Comparison of ENCODE assay signal across 1 cellular context in genomic region chr12:3520168-3520567, GRCh38.
TF ChIP-seq lines count a peak whose summit lies in the region.

No MANE protein-coding gene starts in this region.

TF ChIP-seq in GM23338, 12 proteins besides CTCF, POLR2A, EP300 and RAD21 (continued from another document):
- TF ChIP-seq ZNF462 (CRISPR knock-in tag; IDR thresholded peaks at IDR 0.05), result no peak
- TF ChIP-seq CREB1 (CRISPR knock-in tag; IDR thresholded peaks at IDR 0.05; ENCODE audit: low read depth), result no peak
- no peak for TF ChIP-seq ZNF114 (CRISPR knock-in tag; IDR thresholded peaks at IDR 0.05)
- TF ChIP-seq ZNF331 (CRISPR knock-in tag; IDR thresholded peaks at IDR 0.05; ENCODE audit: low read depth), result no peak
- TF ChIP-seq ETS1 (IDR thresholded peaks at IDR 0.05), result no peak
- no peak for TF ChIP-seq EZH2phosphoT487 (IDR thresholded peaks at IDR 0.05; ENCODE audit: unreplicated experiment)
- no peak for TF ChIP-seq EZH2 (IDR thresholded peaks at IDR 0.05; ENCODE audit: low read depth, unreplicated experiment)
